In genomic region chr11:64321533-64321932, GRCh38 we compare ENCODE assay signal across 15 cellular contexts. TPM values are rescaled to one million over a fixed set of nuclear protein-coding genes. Genes with fewer than 3 reads are reported as not detected.
A peak's percentile ranks its signal among the peaks of the same experiment; 100 is the strongest.
DNase-seq lines count a peak whose midpoint lies in the region; ATAC-seq, FAIRE-seq and TF ChIP-seq lines count a peak whose summit lies in the region.
"Had no signal": no experiment of that assay in that cellular context is flagged by ENCODE, and none has a peak within 500 bp of the region (broad histone marks: within the 10 kb centered on the region; RNA-seq: fewer than 3 reads in every experiment).

No MANE protein-coding gene starts in this region.

- H3K27ac ChIP-seq in epithelial cell of prostate = peak overlapping the region; percentile 98
- peak overlapping the region; percentile 26 to 57 (median 48) for H3K27ac ChIP-seq in pancreas
- H3K27ac ChIP-seq: sigmoid colon had no signal

- H3K9me3 ChIP-seq in pancreas = no peaks in the 10 kb centered on the region
- H3K9me3 ChIP-seq: sigmoid colon had no signal

- TF ChIP-seq CTCF in pancreas (IDR thresholded peaks at IDR 0.05) = no peak
- no peak for TF ChIP-seq CTCF in WTC11 (IDR thresholded peaks at IDR 0.05)

- POLR2A ChIA-PET in WTC11 (lab: Charles Lee) = no interaction called here

- intact Hi-C loops in pancreas (cut with DNase I) = no loop called here

- H3K36me3 ChIP-seq in pancreas = no peaks in the 10 kb centered on the region

- CTCF ChIA-PET in WTC11 (lab: Charles Lee) = interaction anchor here (4.3 to 4.9 kb wide), 2 partner anchors 20 to 34 kb away, joined by 38 to 48 read pairs; no protein-coding TSS in a partner anchor

- peaks cover under 1 to 7% (median 7%) of the 10 kb centered on the region in 3 donors for H3K4me1 ChIP-seq in pancreas

- no peaks in the 10 kb centered on the region for H3K9me3 Mint-ChIP-seq in WTC11
- H3K9me3 Mint-ChIP-seq: effector memory CD8-positive, alpha-beta T cell had no signal

- H3K27me3 Mint-ChIP-seq in WTC11 (ENCODE audit: low read depth) = peaks cover under 1% of the 10 kb centered on the region; the same call in 1 of the 2 replicates
- H3K27me3 Mint-ChIP-seq: activated CD8-positive, alpha-beta memory T cell treated with anti-CD3 and anti-CD28 coated beads, Interleukin-2, amount 10 ng/mL, durations not matched to agents 7 days and 5 days; effector memory CD8-positive, alpha-beta T cell had no signal

- WGBS in pancreas, 2 donors = 57 to 62% methylated on average over 5 of the region's 5 CpGs

- peaks cover 17% of the 10 kb centered on the region for H3K4me1 Mint-ChIP-seq in WTC11

- no peaks in the 10 kb centered on the region for H3K27me3 ChIP-seq in pancreas
- H3K27me3 ChIP-seq: sigmoid colon had no signal

- H3K4me3 ChIP-seq in pancreas = no peak overlapping the region
- H3K4me3 ChIP-seq: sigmoid colon had no signal

- no peak overlapping the region for H3K27ac Mint-ChIP-seq in WTC11

- ATAC-seq in pancreas (peak in 2 of 4 donors; percentile 3 to 4), GM21825 (IDR thresholded peaks at IDR 0.05; ENCODE audit: unreplicated experiment) (no peak), WTC11 (no peak), HG02763 (IDR thresholded peaks at IDR 0.05; ENCODE audit: unreplicated experiment) (no peak)
- ATAC-seq: activated CD8-positive, alpha-beta memory T cell treated with anti-CD3 and anti-CD28 coated beads, Interleukin-2, amount 10 ng/mL, durations not matched to agents 7 days and 5 days; effector memory CD8-positive, alpha-beta T cell had no signal

- H3K4me3 Mint-ChIP-seq in WTC11 = no peak overlapping the region
- H3K4me3 Mint-ChIP-seq: activated CD8-positive, alpha-beta memory T cell treated with anti-CD3 and anti-CD28 coated beads, Interleukin-2, amount 10 ng/mL, durations not matched to agents 7 days and 5 days; effector memory CD8-positive, alpha-beta T cell had no signal

- peak; percentile 79 for DNase-seq in DMS79 treated with DMSO at 0.1 percent for 48 hours (lab: John Stamatoyannopoulos, UW)
- DNase-seq in RCC 7860 (ENCODE audit: low spot score) = peak; percentile 5
- DNase-seq in epithelial cell of prostate (ENCODE audit: low read depth, low spot score) = peak; percentile 72
- peak in 3 of 6 donors; percentile 58 to 63 (median 60) for DNase-seq in pancreas
- DNase-seq in mesenteric fat pad (ENCODE audit: low spot score) = no peak
- no peak for DNase-seq in WTC11 (ENCODE audit: low spot score)
- DNase-seq: activated CD8-positive, alpha-beta memory T cell treated with anti-CD3 and anti-CD28 coated beads, Interleukin-2, amount 10 ng/mL, durations not matched to agents 7 days and 5 days; DMS53; effector memory CD8-positive, alpha-beta T cell; NCI-H187 treated with DMSO at 0.1 percent for 48 hours; sigmoid colon; trophoblast cell had no signal

- no peak for FAIRE-seq in RCC 7860 (lab: Jason Lieb, UNC)
- no peak for FAIRE-seq in pancreas (lab: Jason Lieb, UNC)
- FAIRE-seq: GM12892 had no signal

- peaks cover 21% of the 10 kb centered on the region for H3K36me3 Mint-ChIP-seq in WTC11

TF ChIP-seq in WTC11, 78 proteins besides CTCF, POLR2A, EP300 and RAD21 (continues in another document):
- TF ChIP-seq JAZF1 (CRISPR knock-in tag; IDR thresholded peaks at IDR 0.05) = no peak
- TF ChIP-seq, protein P1, sequence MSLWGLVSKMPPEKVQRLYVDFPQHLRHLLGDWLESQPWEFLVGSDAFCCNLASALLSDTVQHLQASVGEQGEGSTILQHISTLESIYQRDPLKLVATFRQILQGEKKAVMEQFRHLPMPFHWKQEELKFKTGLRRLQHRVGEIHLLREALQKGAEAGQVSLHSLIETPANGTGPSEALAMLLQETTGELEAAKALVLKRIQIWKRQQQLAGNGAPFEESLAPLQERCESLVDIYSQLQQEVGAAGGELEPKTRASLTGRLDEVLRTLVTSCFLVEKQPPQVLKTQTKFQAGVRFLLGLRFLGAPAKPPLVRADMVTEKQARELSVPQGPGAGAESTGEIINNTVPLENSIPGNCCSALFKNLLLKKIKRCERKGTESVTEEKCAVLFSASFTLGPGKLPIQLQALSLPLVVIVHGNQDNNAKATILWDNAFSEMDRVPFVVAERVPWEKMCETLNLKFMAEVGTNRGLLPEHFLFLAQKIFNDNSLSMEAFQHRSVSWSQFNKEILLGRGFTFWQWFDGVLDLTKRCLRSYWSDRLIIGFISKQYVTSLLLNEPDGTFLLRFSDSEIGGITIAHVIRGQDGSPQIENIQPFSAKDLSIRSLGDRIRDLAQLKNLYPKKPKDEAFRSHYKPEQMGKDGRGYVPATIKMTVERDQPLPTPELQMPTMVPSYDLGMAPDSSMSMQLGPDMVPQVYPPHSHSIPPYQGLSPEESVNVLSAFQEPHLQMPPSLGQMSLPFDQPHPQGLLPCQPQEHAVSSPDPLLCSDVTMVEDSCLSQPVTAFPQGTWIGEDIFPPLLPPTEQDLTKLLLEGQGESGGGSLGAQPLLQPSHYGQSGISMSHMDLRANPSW (CRISPR knock-in tag; conservative IDR thresholded peaks at IDR 0.05; ENCODE audit: low read depth) = no peak
- TF ChIP-seq, protein P2, sequence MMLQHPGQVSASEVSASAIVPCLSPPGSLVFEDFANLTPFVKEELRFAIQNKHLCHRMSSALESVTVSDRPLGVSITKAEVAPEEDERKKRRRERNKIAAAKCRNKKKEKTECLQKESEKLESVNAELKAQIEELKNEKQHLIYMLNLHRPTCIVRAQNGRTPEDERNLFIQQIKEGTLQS (CRISPR knock-in tag; conservative IDR thresholded peaks at IDR 0.05) = no peak
- TF ChIP-seq ZBTB21 (CRISPR knock-in tag; IDR thresholded peaks at IDR 0.05; ENCODE audit: borderline replicate concordance) = no peak
- TF ChIP-seq OVOL2 (CRISPR knock-in tag; IDR thresholded peaks at IDR 0.05; ENCODE audit: borderline replicate concordance) = no peak
- TF ChIP-seq ZNF138 (CRISPR knock-in tag; conservative IDR thresholded peaks at IDR 0.05) = no peak
- no peak for TF ChIP-seq NFE2L1 (CRISPR knock-in tag; IDR thresholded peaks at IDR 0.05)
- TF ChIP-seq ELF4 (CRISPR knock-in tag; IDR thresholded peaks at IDR 0.05; ENCODE audit: low read depth) = no peak
- no peak for TF ChIP-seq SMAD3 (CRISPR knock-in tag; IDR thresholded peaks at IDR 0.05; ENCODE audit: borderline replicate concordance)
- TF ChIP-seq FOXP4 (CRISPR knock-in tag; IDR thresholded peaks at IDR 0.05) = no peak

RNA-seq across cellular contexts. Expression of gene PRDX5, which starts 3.6 kb away (rescaled TPM):
- total RNA-seq in pancreas (100 to 1,000 TPM in 1 of 6 donors, 10 to 100 TPM in 5; 59.0 to 102 (median 80.6) TPM), mesenteric fat pad (111 TPM), WTC11 (2021) (255 to 293 TPM (median 282 TPM) in 3 replicates)
- 100 to 1,000 TPM; 204 to 245 TPM for polyA plus RNA-seq in pancreas

RNA-seq across cellular contexts. Expression of gene TRMT112, which starts 4.2 kb away (rescaled TPM):
- total RNA-seq in pancreas (10 to 100 TPM; 53.3 to 85.0 (median 65.6) TPM), mesenteric fat pad (151 TPM), WTC11 (2021) (285 to 321 TPM (median 314 TPM) in 3 replicates)
- 100 to 1,000 TPM; 150 to 157 TPM for polyA plus RNA-seq in pancreas

RNA-seq across cellular contexts. Expression of gene ESRRA, which starts 16.2 kb away (rescaled TPM):
- total RNA-seq in pancreas (10 to 100 TPM; 28.0 to 50.7 (median 37.9) TPM), mesenteric fat pad (56.9 TPM), WTC11 (2021) (56.3 to 81.9 TPM (median 59.1 TPM) in 3 replicates)
- polyA plus RNA-seq in pancreas = 10 to 100 TPM; 61.0 to 62.3 TPM

RNA-seq across cellular contexts. Expression of gene CCDC88B, which starts 18.5 kb away (rescaled TPM):
- total RNA-seq in pancreas (10 to 100 TPM in 1 of 6 donors, 1 to 10 TPM in 5; 3.0 to 11.2 (median 4.7) TPM), mesenteric fat pad (11.5 TPM), WTC11 (2021) (17.0 to 22.0 TPM (median 19.9 TPM) in 3 replicates)
- 10 to 100 TPM; 31.0 to 50.0 TPM for polyA plus RNA-seq in pancreas

RNA-seq across cellular contexts. Expression of gene CATSPERZ, which starts 21.4 kb away (rescaled TPM):
- under 1 TPM in 1 of 6 donors, not detected in 5; 0.51 TPM for total RNA-seq in pancreas
- 1 to 10 TPM in 1 of 2 donors, under 1 TPM in 1; 0.27 to 1.5 TPM for polyA plus RNA-seq in pancreas
- not detected for total RNA-seq in mesenteric fat pad
- 1.1 to 2.5 TPM (median 2.0 TPM) in 3 replicates for total RNA-seq in WTC11 (2021)
- total RNA-seq: activated CD8-positive, alpha-beta memory T cell treated with anti-CD3 and anti-CD28 coated beads, Interleukin-2, amount 10 ng/mL, durations not matched to agents 7 days and 5 days; sigmoid colon had no signal

Comparison
In these comparisons a context has a peak if more than half of its experiments do, and no peak if none do; other contexts are left out.
1. DNase-seq: peak in DMS79 treated with DMSO at 0.1 percent for 48 hours (single experiment), RCC 7860 (single experiment) and epithelial cell of prostate (single experiment); none in mesenteric fat pad (single experiment) and WTC11 (single experiment).